In genomic region chr9:108565651-108566378, GRCh38 we compare ENCODE assay signal across 1 cellular context.
TF ChIP-seq lines count a peak whose summit lies in the region.

No MANE protein-coding gene starts in this region.

TF ChIP-seq in GM23338, 12 proteins besides CTCF, POLR2A, EP300 and RAD21 (continued from another document):
- TF ChIP-seq ZNF462 (CRISPR knock-in tag; IDR thresholded peaks at IDR 0.05) (no peak), CREB1 (CRISPR knock-in tag; IDR thresholded peaks at IDR 0.05; ENCODE audit: low read depth) (no peak), ZNF331 (CRISPR knock-in tag; IDR thresholded peaks at IDR 0.05; ENCODE audit: low read depth) (no peak), EZH2 (IDR thresholded peaks at IDR 0.05; ENCODE audit: low read depth, unreplicated experiment) (no peak), EZH2phosphoT487 (IDR thresholded peaks at IDR 0.05; ENCODE audit: unreplicated experiment) (no peak), STAT1 (IDR thresholded peaks at IDR 0.05; ENCODE audit: unreplicated experiment) (no peak), NANOG (IDR thresholded peaks at IDR 0.05; ENCODE audit: borderline replicate concordance) (no peak)
